11 cellular contexts compared by ENCODE assay signal in the genomic region with DNA sequence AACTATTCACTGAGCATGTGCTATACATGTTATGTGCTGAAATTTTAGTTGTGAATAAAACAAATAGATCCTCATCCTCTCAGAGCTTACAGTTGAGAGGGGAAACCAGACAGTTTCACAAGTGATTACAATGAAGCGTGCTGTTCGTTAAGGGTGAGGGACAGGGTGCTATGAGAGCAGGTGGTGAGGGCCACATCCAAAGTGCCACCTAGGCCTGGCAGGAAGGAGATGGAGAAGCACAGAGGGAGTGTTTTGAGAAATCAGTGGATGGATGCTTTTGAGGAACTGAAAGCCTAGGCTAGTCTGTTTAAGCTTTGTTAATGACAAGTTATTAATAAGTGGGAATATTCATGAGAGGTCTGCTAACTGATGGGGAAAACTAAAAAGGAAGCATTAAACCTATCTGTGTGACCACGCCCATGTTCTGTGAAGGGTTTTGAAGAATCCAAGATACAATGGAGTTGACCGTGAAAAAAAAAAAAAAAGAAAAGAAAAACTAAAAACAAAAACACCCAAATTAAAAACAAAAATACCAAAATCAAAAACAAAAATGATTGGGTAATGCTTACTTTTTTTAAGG. TPM values are rescaled to one million over a fixed set of nuclear protein-coding genes. Genes with fewer than 3 reads are reported as not detected.
DNase-seq lines count a peak whose midpoint lies in the region; ATAC-seq and TF ChIP-seq lines count a peak whose summit lies in the region.
"Had no signal": no experiment of that assay in that cellular context is flagged by ENCODE, and none has a peak within 500 bp of the region (broad histone marks: within the 10 kb centered on the region; RNA-seq: fewer than 3 reads in every experiment).

No MANE protein-coding gene starts in this region.

- peak overlapping the region; percentile 33 to 69 (median 63) for H3K27ac Mint-ChIP-seq in CD4-positive, CD25-positive, alpha-beta regulatory T cell
- H3K27ac Mint-ChIP-seq: activated naive CD4-positive, alpha-beta T cell treated with anti-CD3 and anti-CD28 coated beads for 36 hours had no signal

- no peak overlapping the region for H3K27ac ChIP-seq in CD4-positive, CD25-positive, alpha-beta regulatory T cell (ENCODE audit: insufficient read depth, low read length, poor library complexity, severe bottlenecking)
- H3K27ac ChIP-seq in VCaP: peak overlapping the region; percentile 94

- peaks cover 0 to 2% (median 0%) of the 10 kb centered on the region in 7 donors for H3K9me3 Mint-ChIP-seq in CD4-positive, CD25-positive, alpha-beta regulatory T cell
- H3K9me3 Mint-ChIP-seq: activated naive CD4-positive, alpha-beta T cell treated with anti-CD3 and anti-CD28 coated beads for 36 hours had no signal

- no peak for TF ChIP-seq CTCF in VCaP (conservative IDR thresholded peaks at IDR 0.05)

- no peaks in the 10 kb centered on the region for H3K36me3 ChIP-seq in CD4-positive, CD25-positive, alpha-beta regulatory T cell (ENCODE audit: control insufficient read depth, insufficient read depth, low read length)

- H3K4me1 ChIP-seq in CD4-positive, CD25-positive, alpha-beta regulatory T cell (ENCODE audit: control insufficient read depth, insufficient read depth, low read length, poor library complexity, severe bottlenecking): no peaks in the 10 kb centered on the region

- no peak overlapping the region for H3K4me3 Mint-ChIP-seq in CD4-positive, CD25-positive, alpha-beta regulatory T cell
- H3K4me3 Mint-ChIP-seq: activated naive CD4-positive, alpha-beta T cell treated with anti-CD3 and anti-CD28 coated beads for 36 hours had no signal

- no peak overlapping the region for H3K4me3 ChIP-seq in CD4-positive, CD25-positive, alpha-beta regulatory T cell (ENCODE audit: low read depth, low read length)

- H3K27me3 Mint-ChIP-seq in CD4-positive, CD25-positive, alpha-beta regulatory T cell: no peaks in the 10 kb centered on the region

- H3K4me1 Mint-ChIP-seq in CD4-positive, CD25-positive, alpha-beta regulatory T cell: peaks cover 4 to 26% (median 14%) of the 10 kb centered on the region in 4 donors

- DNase-seq in CD4-positive, CD25-positive, alpha-beta regulatory T cell: peak in 1 of 3 donors; percentile 13
- no peak for DNase-seq in kidney glomerular epithelial cell (lab: John Stamatoyannopoulos, UW)
- DNase-seq in 8988T: no peak
- no peak for DNase-seq in putamen (ENCODE audit: low spot score)
- DNase-seq: activated naive CD4-positive, alpha-beta T cell treated with anti-CD3 and anti-CD28 coated beads for 36 hours; SIG-M5 had no signal

- H3K9me3 ChIP-seq in CD4-positive, CD25-positive, alpha-beta regulatory T cell (ENCODE audit: control insufficient read depth in 2 of 2, low read length in 2 of 2): no peaks in the 10 kb centered on the region

- peaks cover 4% of the 10 kb centered on the region for H3K36me3 Mint-ChIP-seq in CD4-positive, CD25-positive, alpha-beta regulatory T cell

- H3K27me3 ChIP-seq in CD4-positive, CD25-positive, alpha-beta regulatory T cell (ENCODE audit: control insufficient read depth, insufficient read depth, low read length): no peaks in the 10 kb centered on the region

- no peak for ATAC-seq in CD4-positive, CD25-positive, alpha-beta regulatory T cell (ENCODE audit: low read depth in 2 of 2)
- ATAC-seq in GM19452 (IDR thresholded peaks at IDR 0.05; ENCODE audit: unreplicated experiment) (peak; percentile 71), HG03159 (IDR thresholded peaks at IDR 0.05; ENCODE audit: unreplicated experiment) (peak; percentile 62), HG02870 (IDR thresholded peaks at IDR 0.05; ENCODE audit: unreplicated experiment) (no peak)

RNA-seq across cellular contexts. Expression of gene MCTP2, which starts 7.3 kb away (rescaled TPM):
- 6.4 TPM for total RNA-seq in CD4-positive, CD25-positive, alpha-beta regulatory T cell
- 1 to 10 TPM; 1.1 to 3.2 (median 2.2) TPM for polyA plus RNA-seq in CD4-positive, CD25-positive, alpha-beta regulatory T cell
- polyA plus RNA-seq: neural cell had no signal

Comparison
In these comparisons a context has a peak if more than half of its experiments do, and no peak if none do; other contexts are left out.
1. ATAC-seq: peak in GM19452 (single experiment) and HG03159 (single experiment); none in CD4-positive, CD25-positive, alpha-beta regulatory T cell (0 of 2) and HG02870 (single experiment).